ENCODE assay signal across 22 cellular contexts in the genomic region with DNA sequence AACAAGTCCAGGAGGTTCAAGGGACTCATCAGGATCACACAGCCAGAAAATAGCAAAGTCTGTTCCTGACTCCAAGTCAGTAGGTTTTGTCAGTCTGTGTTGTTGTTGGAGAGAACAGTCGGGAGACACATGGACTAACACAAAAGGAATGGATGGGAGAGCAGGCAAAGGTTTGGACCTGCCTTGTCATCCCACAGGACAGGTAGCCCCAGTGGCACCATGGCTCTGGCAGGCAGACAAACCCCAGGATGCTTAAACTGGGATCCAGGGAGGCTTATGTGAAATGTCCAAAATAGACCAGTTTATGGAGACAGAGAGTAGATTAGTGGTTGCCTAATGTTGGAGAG.
DNase-seq lines count a peak whose midpoint lies in the region; ATAC-seq and TF ChIP-seq lines count a peak whose summit lies in the region.
"Had no signal": no experiment of that assay in that cellular context is flagged by ENCODE, and none has a peak within 500 bp of the region (broad histone marks: within the 10 kb centered on the region; RNA-seq: fewer than 3 reads in every experiment).

No MANE protein-coding gene starts in this region.

- H3K27me3 ChIP-seq in MG63 (no peaks in the 10 kb centered on the region), lung (ENCODE audit: control insufficient read depth, insufficient read depth) (no peaks in the 10 kb centered on the region), thoracic aorta (replicated peaks; ENCODE audit: insufficient read depth) (no peaks in the 10 kb centered on the region)
- H3K27me3 ChIP-seq: adrenal gland, tibial nerve had no signal

- H3K36me3 ChIP-seq in MG63 (no peaks in the 10 kb centered on the region), lung (ENCODE audit: control insufficient read depth in 2 of 2, insufficient read depth in 2 of 2, low read length in 2 of 2) (no peaks in the 10 kb centered on the region), thoracic aorta (no peaks in the 10 kb centered on the region)
- H3K36me3 ChIP-seq: adrenal gland, sigmoid colon, tibial nerve had no signal

- H3K4me1 ChIP-seq in lung (ENCODE audit: control insufficient read depth in 2 of 2, insufficient read depth in 2 of 2, low read length in 2 of 2) = peaks cover 0 to 8% of the 10 kb centered on the region in 2 donors
- peaks cover 18 to 32% of the 10 kb centered on the region in 2 donors for H3K4me1 ChIP-seq in thoracic aorta (ENCODE audit: control insufficient read depth in 1 of 2, low read depth in 2 of 2)
- H3K4me1 ChIP-seq: adrenal gland, sigmoid colon had no signal

- ATAC-seq in lung (ENCODE audit: insufficient read depth, low FRiP score) (peak; percentile 49), thoracic aorta (ENCODE audit: insufficient number of reproducible peaks, low FRiP score, low read depth) (no peak), HG03342 (IDR thresholded peaks at IDR 0.05; ENCODE audit: unreplicated experiment) (no peak), GM21619 (IDR thresholded peaks at IDR 0.05; ENCODE audit: unreplicated experiment) (no peak)
- ATAC-seq: PC-3 had no signal

- no peak for TF ChIP-seq CTCF in coronary artery (IDR thresholded peaks at IDR 0.05)
- TF ChIP-seq CTCF in lung (IDR thresholded peaks at IDR 0.05; ENCODE audit: control extremely low read depth, extremely low read depth) = no peak
- no peak for TF ChIP-seq CTCF in thoracic aorta (IDR thresholded peaks at IDR 0.05)

- H3K9me3 ChIP-seq in MG63 = no peaks in the 10 kb centered on the region
- peaks cover 0 to 2% of the 10 kb centered on the region in 2 donors for H3K9me3 ChIP-seq in lung (ENCODE audit: control insufficient read depth in 2 of 2, insufficient read depth in 1 of 2, low read length in 1 of 2)
- H3K9me3 ChIP-seq in thoracic aorta = no peaks in the 10 kb centered on the region
- H3K9me3 ChIP-seq: adrenal gland, sigmoid colon, tibial nerve had no signal

- H3K4me3 ChIP-seq in MG63 (no peak overlapping the region), coronary artery (peak overlapping the region; percentile 39), lung (no peak overlapping the region), thoracic aorta (peak overlapping the region; percentile 47)
- H3K4me3 ChIP-seq: adrenal gland, sigmoid colon, tibial nerve had no signal

- peak; percentile 7 for DNase-seq in MG63
- peak; percentile 52 for DNase-seq in coronary artery (ENCODE audit: low spot score)
- no peak for DNase-seq in lung (ENCODE audit: low spot score)
- DNase-seq in thoracic aorta (ENCODE audit: low spot score) = no peak
- no peak for DNase-seq in NCI-H1694 treated with DMSO at 0.1 percent for 48 hours (lab: John Stamatoyannopoulos, UW)
- DNase-seq: activated CD4-positive, alpha-beta T cell treated with anti-CD3 and anti-CD28 coated beads for 48 hours; activated naive CD4-positive, alpha-beta T cell; activated T-cell treated with anti-CD3 and anti-CD28 coated beads, Interleukin-2, amount 50 U/mL, for 48 hours; GF-D8; H9; NCI-H1930; NCI-H524 treated with DMSO at 0.1 percent for 48 hours; PC-3; stimulated activated naive CD4-positive, alpha-beta T cell treated with Interleukin-2 at 50 U/mL for 16 hours; T-helper 9 cell had no signal

- 60 to 88% methylated on average over 1 of the region's 1 CpG for WGBS in lung, 2 donors

- peak overlapping the region; percentile 16 to 71 for H3K27ac ChIP-seq in coronary artery
- peak overlapping the region in 1 of 2 donors; percentile 41 for H3K27ac ChIP-seq in lung (ENCODE audit: low read depth in 1 of 2, low read length in 1 of 2)
- peak overlapping the region in 1 of 2 donors; percentile 57 for H3K27ac ChIP-seq in thoracic aorta
- H3K27ac ChIP-seq: C4-2B, sigmoid colon, VCaP had no signal

Comparison
In these comparisons a context has a peak if more than half of its experiments do, and no peak if none do; other contexts are left out.
1. DNase-seq: peak in MG63 (single experiment) and coronary artery (single experiment); none in lung (single experiment), thoracic aorta (single experiment) and NCI-H1694 treated with DMSO at 0.1 percent for 48 hours (single experiment).
2. H3K4me3 ChIP-seq: peak in coronary artery (single experiment) and thoracic aorta (single experiment); none in MG63 (single experiment) and lung (single experiment).